ENCODE assay signal across 26 cellular contexts in genomic region chr10:13729959-13730358, GRCh38.
"Had no signal": no experiment of that assay in that cellular context is flagged by ENCODE, and none has a peak within 500 bp of the region (broad histone marks: within the 10 kb centered on the region; RNA-seq: fewer than 3 reads in every experiment).

No MANE protein-coding gene starts in this region.

- H3K27ac ChIP-seq: cardiac muscle cell, ovary, SJSA1, skin epidermis, stomach, suprapubic skin, transverse colon had no signal

- H3K36me3 ChIP-seq: cardiac muscle cell, ovary, SJSA1, transverse colon had no signal

- DNase-seq: activated CD4-positive, alpha-beta T cell treated with anti-CD3 and anti-CD28 coated beads for 4 hours; activated CD4-positive, alpha-beta T cell treated with anti-CD3 and anti-CD28 coated beads, Interleukin-2, amount 50 U/mL, for 48 hours; activated CD4-positive, CD25-positive, alpha-beta regulatory T cell; activated naive CD4-positive, alpha-beta T cell treated with anti-CD3 and anti-CD28 coated beads for 36 hours; activated naive CD8-positive, alpha-beta T cell treated with anti-CD3 and anti-CD28 coated beads, Interleukin-2, amount 10 ng/mL, durations not matched to agents 7 days and 5 days; activated T-cell treated with anti-CD3 and anti-CD28 coated beads, Interleukin-2, amount 50 U/mL, for 48 hours; amniotic stem cell; effector CD4-positive, alpha-beta T cell; foreskin melanocyte; hippocampal formation; left cardiac atrium; mucosa of descending colon; ovary; right cardiac atrium; stimulated activated CD4-positive, alpha-beta T cell treated with anti-CD3 and anti-CD28 coated beads, Interleukin-1b, Interleukin-23, amount 100 ng/mL, for 48 hours; stomach; T1000; transverse colon had no signal

- H3K9me3 Mint-ChIP-seq: activated naive CD4-positive, alpha-beta T cell treated with anti-CD3 and anti-CD28 coated beads for 36 hours; activated naive CD8-positive, alpha-beta T cell treated with anti-CD3 and anti-CD28 coated beads, Interleukin-2, amount 10 ng/mL, durations not matched to agents 7 days and 5 days; memory B cell; stimulated activated effector memory CD8-positive, alpha-beta T cell treated with anti-CD3 and anti-CD28 coated beads, Interleukin-12 subunit alpha, Interleukin-12 subunit beta, amount 100 ng/mL, for 72 hours; T-helper 1 cell treated with Interleukin-12 subunit alpha and Interleukin-12 subunit beta and Interleukin-4 antibody, amounts not matched to agents 30 μg/mL and 1 μg/mL, for 36 hours had no signal

- H3K9me3 ChIP-seq: mucosa of descending colon, ovary, SJSA1, stomach, suprapubic skin, transverse colon had no signal

- H3K4me3 Mint-ChIP-seq: activated naive CD4-positive, alpha-beta T cell treated with anti-CD3 and anti-CD28 coated beads for 36 hours; activated naive CD8-positive, alpha-beta T cell treated with anti-CD3 and anti-CD28 coated beads, Interleukin-2, amount 10 ng/mL, durations not matched to agents 7 days and 5 days; memory B cell; stimulated activated effector memory CD8-positive, alpha-beta T cell treated with anti-CD3 and anti-CD28 coated beads, Interleukin-12 subunit alpha, Interleukin-12 subunit beta, amount 100 ng/mL, for 72 hours; T-helper 1 cell treated with Interleukin-12 subunit alpha and Interleukin-12 subunit beta and Interleukin-4 antibody, amounts not matched to agents 30 μg/mL and 1 μg/mL, for 36 hours had no signal

- H3K27me3 ChIP-seq: cardiac muscle cell, ovary, SJSA1, stomach, suprapubic skin, transverse colon had no signal

- ATAC-seq: esophagus mucosa; left cardiac atrium; mucosa of descending colon; right cardiac atrium; stimulated activated effector memory CD8-positive, alpha-beta T cell treated with anti-CD3 and anti-CD28 coated beads, Interleukin-12 subunit alpha, Interleukin-12 subunit beta, amount 100 ng/mL, for 72 hours had no signal

- H3K27ac Mint-ChIP-seq: activated naive CD4-positive, alpha-beta T cell treated with anti-CD3 and anti-CD28 coated beads for 36 hours; activated naive CD8-positive, alpha-beta T cell treated with anti-CD3 and anti-CD28 coated beads, Interleukin-2, amount 10 ng/mL, durations not matched to agents 7 days and 5 days; memory B cell; stimulated activated effector memory CD8-positive, alpha-beta T cell treated with anti-CD3 and anti-CD28 coated beads, Interleukin-12 subunit alpha, Interleukin-12 subunit beta, amount 100 ng/mL, for 72 hours; T-helper 1 cell treated with Interleukin-12 subunit alpha and Interleukin-12 subunit beta and Interleukin-4 antibody, amounts not matched to agents 30 μg/mL and 1 μg/mL, for 36 hours had no signal

- H3K4me1 Mint-ChIP-seq: activated naive CD8-positive, alpha-beta T cell treated with anti-CD3 and anti-CD28 coated beads, Interleukin-2, amount 10 ng/mL, durations not matched to agents 7 days and 5 days; memory B cell; stimulated activated effector memory CD8-positive, alpha-beta T cell treated with anti-CD3 and anti-CD28 coated beads, Interleukin-12 subunit alpha, Interleukin-12 subunit beta, amount 100 ng/mL, for 72 hours had no signal

- H3K4me3 ChIP-seq: cardiac muscle cell, mucosa of descending colon, ovary, SJSA1, skin epidermis, stomach, suprapubic skin, transverse colon had no signal

- H3K36me3 Mint-ChIP-seq: activated naive CD8-positive, alpha-beta T cell treated with anti-CD3 and anti-CD28 coated beads, Interleukin-2, amount 10 ng/mL, durations not matched to agents 7 days and 5 days; memory B cell; stimulated activated effector memory CD8-positive, alpha-beta T cell treated with anti-CD3 and anti-CD28 coated beads, Interleukin-12 subunit alpha, Interleukin-12 subunit beta, amount 100 ng/mL, for 72 hours had no signal

- H3K4me1 ChIP-seq: stomach, transverse colon had no signal
